ENCODE assay signal across 10 cellular contexts in the genomic region with DNA sequence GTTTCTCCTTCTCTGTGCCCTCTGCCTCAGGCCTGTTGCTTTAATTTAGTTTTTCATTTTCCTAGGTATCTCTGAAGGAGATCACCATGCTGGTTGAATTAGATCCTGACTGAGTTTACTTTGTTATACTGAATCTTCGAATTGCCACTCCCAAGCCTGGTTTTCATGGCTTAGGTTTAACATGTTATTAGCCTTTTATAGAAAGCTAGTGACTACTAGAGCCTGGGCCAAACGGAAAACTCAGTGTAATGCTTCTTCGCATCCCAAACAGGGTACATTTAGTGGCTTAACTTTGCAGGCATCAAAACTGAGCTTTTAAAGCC. TPM values are rescaled to one million over a fixed set of nuclear protein-coding genes. Genes with fewer than 3 reads are reported as not detected.
DNase-seq lines count a peak whose midpoint lies in the region; TF ChIP-seq lines count a peak whose summit lies in the region.
"Had no signal": no experiment of that assay in that cellular context is flagged by ENCODE, and none has a peak within 500 bp of the region (broad histone marks: within the 10 kb centered on the region; RNA-seq: fewer than 3 reads in every experiment).

No MANE protein-coding gene starts in this region.

- H2BK120ac ChIP-seq in mesenchymal stem cell (ENCODE audit: low read depth, low read length): no peak overlapping the region

- H2BK12ac ChIP-seq in mesenchymal stem cell (ENCODE audit: low read length in 2 of 2): no peak overlapping the region

- H3K14ac ChIP-seq in mesenchymal stem cell (ENCODE audit: low read length in 2 of 2): no peak overlapping the region

- WGBS in mesenchymal stem cell: 90% methylated on average over 3 of the region's 3 CpGs

- H3K4me3 ChIP-seq in astrocyte of the spinal cord (ENCODE audit: low read depth, low read length): peak overlapping the region; percentile 66
- peak overlapping the region in 1 of 2 experiments; percentile 100 for H3K4me3 ChIP-seq in mesenchymal stem cell (ENCODE audit: insufficient read depth in 1 of 2, low read depth in 1 of 2, low read length in 2 of 2)

- no peak overlapping the region for H2BK15ac ChIP-seq in mesenchymal stem cell (ENCODE audit: low read depth, poor library complexity, severe bottlenecking)

- no peaks in the 10 kb centered on the region for H3K9me3 ChIP-seq in mesenchymal stem cell (ENCODE audit: control insufficient read depth, low read length)

- H3K4me2 ChIP-seq in mesenchymal stem cell (ENCODE audit: low read length, poor library complexity, severe bottlenecking): peak overlapping the region; percentile 30

- H3K27ac Mint-ChIP-seq in activated naive CD4-positive, alpha-beta T cell treated with anti-CD3 and anti-CD28 coated beads, Interleukin-2, amount 10 ng/mL, durations not matched to agents 7 days and 5 days: no peak overlapping the region
- H3K27ac Mint-ChIP-seq in type B pancreatic cell: peak overlapping the region; percentile 82

- CTCF ChIA-PET in activated naive CD4-positive, alpha-beta T cell treated with anti-CD3 and anti-CD28 coated beads, Interleukin-2, amount 10 ng/mL, durations not matched to agents 7 days and 5 days (lab: Charles Lee): no interaction called here

- H2BK5ac ChIP-seq in mesenchymal stem cell (ENCODE audit: low read depth, low read length, poor library complexity, severe bottlenecking): no peak overlapping the region

- no peaks in the 10 kb centered on the region for H3K27me3 Mint-ChIP-seq in activated naive CD4-positive, alpha-beta T cell treated with anti-CD3 and anti-CD28 coated beads, Interleukin-2, amount 10 ng/mL, durations not matched to agents 7 days and 5 days
- no peaks in the 10 kb centered on the region for H3K27me3 Mint-ChIP-seq in type B pancreatic cell

- no peak overlapping the region for H4K8ac ChIP-seq in mesenchymal stem cell (ENCODE audit: low read length)

- H3K36me3 Mint-ChIP-seq in activated naive CD4-positive, alpha-beta T cell treated with anti-CD3 and anti-CD28 coated beads, Interleukin-2, amount 10 ng/mL, durations not matched to agents 7 days and 5 days: peaks cover 32% of the 10 kb centered on the region
- peaks cover 25% of the 10 kb centered on the region for H3K36me3 Mint-ChIP-seq in type B pancreatic cell

- in situ Hi-C loops in astrocyte of the spinal cord (cut with HindIII; ENCODE audit: low sequenced_read_pairs): no loop called here
- in situ Hi-C loops in KBM-7 (cut with MboI; ENCODE audit: low pct_unique_long_range_greater_than_20kb, low sequenced_read_pairs): no loop called here

- no peak overlapping the region for H2AFZ ChIP-seq in mesenchymal stem cell (ENCODE audit: low read depth, low read length)

- peaks cover 2% of the 10 kb centered on the region for H3K79me1 ChIP-seq in mesenchymal stem cell (replicated peaks; ENCODE audit: low read length, poor library complexity, severe bottlenecking)

- H3K4ac ChIP-seq in mesenchymal stem cell (ENCODE audit: low read depth in 1 of 2, low read length in 2 of 2): no peak overlapping the region

- no peak for DNase-seq in activated naive CD4-positive, alpha-beta T cell treated with anti-CD3 and anti-CD28 coated beads, Interleukin-2, amount 10 ng/mL, durations not matched to agents 7 days and 5 days
- DNase-seq in activated naive CD4-positive, alpha-beta T cell treated with anti-CD3 and anti-CD28 coated beads, Interleukin-2, amount 50 U/mL, for 16 hours: no peak
- DNase-seq in astrocyte of the spinal cord (ENCODE audit: low read depth, low spot score): no peak
- no peak for DNase-seq in mesenchymal stem cell
- no peak for DNase-seq in type B pancreatic cell (ENCODE audit: extremely low spot score, unreplicated experiment)
- DNase-seq in GM20000 (ENCODE audit: low spot score): no peak
- DNase-seq in KBM-7: no peak
- no peak for DNase-seq in DMS153 treated with DMSO at 0.1 percent for 48 hours (lab: John Stamatoyannopoulos, UW; ENCODE audit: unreplicated experiment)
- DNase-seq: activated effector memory CD4-positive, alpha-beta T cell treated with anti-CD3 and anti-CD28 coated beads, Interleukin-2, amount 50 U/mL, for 16 hours; NCI-H345 had no signal

- peak overlapping the region; percentile 94 for H3K9ac ChIP-seq in mesenchymal stem cell (ENCODE audit: low read length)

- no peak overlapping the region for H3K27ac ChIP-seq in mesenchymal stem cell (ENCODE audit: low read length, poor library complexity, severe bottlenecking)

- TF ChIP-seq CTCF in astrocyte of the spinal cord (IDR thresholded peaks at IDR 0.05; ENCODE audit: low read depth, low read length) (no peak), type B pancreatic cell (conservative IDR thresholded peaks at IDR 0.05) (no peak), GM20000 (IDR thresholded peaks at IDR 0.05; ENCODE audit: extremely low read depth, missing control alignments) (no peak)

- H3K23ac ChIP-seq in mesenchymal stem cell (ENCODE audit: low read length in 2 of 2): peak overlapping the region in 1 of 2 experiments; percentile 57

- H3K4me3 Mint-ChIP-seq in activated naive CD4-positive, alpha-beta T cell treated with anti-CD3 and anti-CD28 coated beads, Interleukin-2, amount 10 ng/mL, durations not matched to agents 7 days and 5 days: peak overlapping the region; percentile 95
- H3K4me3 Mint-ChIP-seq in type B pancreatic cell: peak overlapping the region; percentile 87

- peaks cover 59% of the 10 kb centered on the region for H3K4me1 Mint-ChIP-seq in activated naive CD4-positive, alpha-beta T cell treated with anti-CD3 and anti-CD28 coated beads, Interleukin-2, amount 10 ng/mL, durations not matched to agents 7 days and 5 days
- H3K4me1 Mint-ChIP-seq in type B pancreatic cell (ENCODE audit: unreplicated experiment): peaks cover 33% of the 10 kb centered on the region

- no peak overlapping the region for H4K91ac ChIP-seq in mesenchymal stem cell (ENCODE audit: low read length)

- no peaks in the 10 kb centered on the region for H3K9me3 Mint-ChIP-seq in activated naive CD4-positive, alpha-beta T cell treated with anti-CD3 and anti-CD28 coated beads, Interleukin-2, amount 10 ng/mL, durations not matched to agents 7 days and 5 days
- no peaks in the 10 kb centered on the region for H3K9me3 Mint-ChIP-seq in type B pancreatic cell

- no peak overlapping the region for H3K18ac ChIP-seq in mesenchymal stem cell (ENCODE audit: low read depth in 1 of 2, low read length in 2 of 2)

- no peak overlapping the region for H2AK5ac ChIP-seq in mesenchymal stem cell (ENCODE audit: low read length, severe bottlenecking)

- H3K36me3 ChIP-seq in mesenchymal stem cell (ENCODE audit: control insufficient read depth in 1 of 2, insufficient read depth in 2 of 2, low read depth in 1 of 2, low read length in 2 of 2): peaks cover 0 to 4% of the 10 kb centered on the region in 2 experiments

- H3K27me3 ChIP-seq in mesenchymal stem cell (ENCODE audit: control insufficient read depth in 1 of 2, insufficient read depth in 1 of 2, low read length in 2 of 2): no peaks in the 10 kb centered on the region

- H3K4me1 ChIP-seq in mesenchymal stem cell (ENCODE audit: control insufficient read depth, insufficient read depth, low read depth, low read length): peaks cover 8% of the 10 kb centered on the region

RNA-seq across cellular contexts. Expression of a gene that starts 3.6 kb away (rescaled TPM):
- 25.1 TPM for polyA plus RNA-seq in mesenchymal stem cell (2013, experiment 1 of 2)
- 25.3 TPM for polyA plus RNA-seq in mesenchymal stem cell (2013, experiment 2 of 2)
- total RNA-seq in type B pancreatic cell (ENCODE audit: low replicate concordance): 64.9 and 78.1 TPM in 2 replicates

RNA-seq across cellular contexts. Expression of a gene that starts 46.2 kb away (rescaled TPM):
- polyA plus RNA-seq in mesenchymal stem cell (2013, experiment 1 of 2): 0.18 TPM
- polyA plus RNA-seq in mesenchymal stem cell (2013, experiment 2 of 2): 0.08 TPM
- total RNA-seq in type B pancreatic cell (ENCODE audit: low replicate concordance): 0.69 and 2.6 TPM in 2 replicates
